In the genomic region with DNA sequence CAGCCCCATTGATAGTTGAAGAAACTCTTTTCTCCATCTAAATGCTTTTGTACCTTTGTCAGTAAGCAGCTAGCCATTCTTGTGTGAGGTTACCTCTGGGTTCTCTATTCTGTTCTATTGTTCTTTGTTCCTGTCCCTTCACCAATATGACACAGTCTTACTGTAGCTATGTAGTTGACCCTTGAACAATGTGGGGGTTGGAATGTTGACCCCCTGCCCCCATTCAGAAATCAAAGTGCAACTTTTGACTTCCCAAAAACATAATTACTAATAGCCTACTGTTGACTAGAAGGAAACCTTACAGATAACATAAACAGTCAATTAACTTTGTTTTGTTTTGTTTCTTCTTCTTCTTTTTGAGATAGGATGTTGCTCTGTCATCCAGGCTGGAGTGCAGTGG, we compare ENCODE assay signal across 14 cellular contexts. TPM values are rescaled to one million over a fixed set of nuclear protein-coding genes. Genes with fewer than 3 reads are reported as not detected.
A peak's percentile ranks its signal among the peaks of the same experiment; 100 is the strongest.
DNase-seq lines count a peak whose midpoint lies in the region; ATAC-seq and TF ChIP-seq lines count a peak whose summit lies in the region.
"Had no signal": no experiment of that assay in that cellular context is flagged by ENCODE, and none has a peak within 500 bp of the region (broad histone marks: within the 10 kb centered on the region; RNA-seq: fewer than 3 reads in every experiment).

No MANE protein-coding gene starts in this region.

- H2BK120ac ChIP-seq in H9 (ENCODE audit: low read depth, low read length, poor library complexity, severe bottlenecking), result no peak overlapping the region

- H4K91ac ChIP-seq in H9 (ENCODE audit: insufficient read length, low read depth, low read length), result no peak overlapping the region

- H3K4ac ChIP-seq in H9 (ENCODE audit: low read depth, low read length), result no peak overlapping the region

- H2BK15ac ChIP-seq in H9 (ENCODE audit: low read depth, low read length), result no peak overlapping the region

- no peaks in the 10 kb centered on the region for H3K79me2 ChIP-seq in H9 (ENCODE audit: insufficient read depth, low read length)

- H3K56ac ChIP-seq in H9 (ENCODE audit: insufficient read length, low read depth, low read length), result no peak overlapping the region

- H3K4me1 Mint-ChIP-seq in H9 (peaks cover 12% of the 10 kb centered on the region in 2 experiments), WTC11 (peaks cover 6% of the 10 kb centered on the region)

- H3K9me3 Mint-ChIP-seq in H9, result no peaks in the 10 kb centered on the region
- peaks cover under 1% of the 10 kb centered on the region for H3K9me3 Mint-ChIP-seq in WTC11
- H3K9me3 Mint-ChIP-seq: CD8-positive, alpha-beta T cell had no signal

- H3K27ac ChIP-seq in H9 (ENCODE audit: insufficient read length, low read depth, low read length) (no peak overlapping the region), ectodermal cell (ENCODE audit: insufficient read depth, low read depth, low read length, poor library complexity, severe bottlenecking) (peak overlapping the region; percentile 20)
- H3K27ac ChIP-seq: BLaER1 treated with 17β-estradiol and CSF1 and Interleukin-3, amounts not matched to agents 10 nM and 100 nM had no signal

- DNase-seq in H9, result no peak
- DNase-seq in WTC11 (ENCODE audit: low spot score), result no peak
- DNase-seq in Ammon's horn (ENCODE audit: low spot score), result no peak
- no peak for DNase-seq in AG08395 (ENCODE audit: low spot score)
- no peak for DNase-seq in NCI-H1048 (lab: John Stamatoyannopoulos, UW)
- DNase-seq: ACHN; Calu3; CD8-positive, alpha-beta T cell; DMS79 treated with DMSO at 0.1 percent for 48 hours; GF-D8 had no signal

- no peak overlapping the region for H3K4me3 ChIP-seq in ectodermal cell (ENCODE audit: insufficient read depth, low read depth, low read length)
- H3K4me3 ChIP-seq: BLaER1 treated with 17β-estradiol and CSF1 and Interleukin-3, amounts not matched to agents 10 nM and 100 nM; HAP-1 had no signal

- H2AK5ac ChIP-seq in H9 (ENCODE audit: insufficient read length, low read length), result no peak overlapping the region

- no peak for ATAC-seq in WTC11
- ATAC-seq: CD8-positive, alpha-beta T cell had no signal

- H3K79me1 ChIP-seq in H9 (ENCODE audit: insufficient read depth, low read depth, low read length, poor library complexity, severe bottlenecking), result no peaks in the 10 kb centered on the region

- no peak overlapping the region for H2BK12ac ChIP-seq in H9 (ENCODE audit: insufficient read length, low read depth, low read length)

- H4K5ac ChIP-seq in H9 (ENCODE audit: insufficient read length, low read depth, low read length), result no peak overlapping the region

- TF ChIP-seq CTCF in H9 (conservative IDR thresholded peaks at IDR 0.05) (no peak), WTC11 (IDR thresholded peaks at IDR 0.05) (no peak)

- H3K27ac Mint-ChIP-seq in H9 (peak overlapping the region in 2 of 3 experiments; percentile 2 to 86; a peak in 4 of 7 replicates), WTC11 (peak overlapping the region; percentile 61; the same call in 1 of the 2 replicates)
- H3K27ac Mint-ChIP-seq: B cell; CD8-positive, alpha-beta T cell had no signal

- H3K4me3 Mint-ChIP-seq in H9 (no peak overlapping the region), WTC11 (no peak overlapping the region)
- H3K4me3 Mint-ChIP-seq: B cell; CD8-positive, alpha-beta T cell had no signal

- POLR2A ChIA-PET in WTC11 (lab: Charles Lee), result no interaction called here

- H3K27me3 Mint-ChIP-seq in H9 (ENCODE audit: low read depth) (no peaks in the 10 kb centered on the region), WTC11 (ENCODE audit: low read depth) (no peaks in the 10 kb centered on the region)
- H3K27me3 Mint-ChIP-seq: B cell had no signal

- no peaks in the 10 kb centered on the region for H4K20me1 ChIP-seq in H9 (ENCODE audit: control insufficient read depth, insufficient read depth, insufficient read length)

- H3K9me3 ChIP-seq in H9 (ENCODE audit: control insufficient read depth, low read depth, low read length), result no peaks in the 10 kb centered on the region
- H3K9me3 ChIP-seq in ectodermal cell (ENCODE audit: control insufficient read depth, low read length), result no peaks in the 10 kb centered on the region
- H3K9me3 ChIP-seq: BLaER1 treated with 17β-estradiol and CSF1 and Interleukin-3, amounts not matched to agents 10 nM and 100 nM; HAP-1 had no signal

- H2BK5ac ChIP-seq in H9 (ENCODE audit: insufficient read length, low read length), result no peak overlapping the region

- 0 out of 2 replicates have a peak, but pooled peaks cover 2% of the 10 kb centered on the region for H3K4me1 ChIP-seq in H9 (ENCODE audit: insufficient read depth, low read length)
- H3K4me1 ChIP-seq in ectodermal cell (ENCODE audit: control insufficient read depth, insufficient read depth, low read length), result no peaks in the 10 kb centered on the region

- H3K27me3 ChIP-seq in H9 (ENCODE audit: insufficient read depth, low read length) (no peaks in the 10 kb centered on the region), ectodermal cell (ENCODE audit: control insufficient read depth, insufficient read depth, low read length, poor library complexity, severe bottlenecking) (no peaks in the 10 kb centered on the region)
- H3K27me3 ChIP-seq: BLaER1 treated with 17β-estradiol and CSF1 and Interleukin-3, amounts not matched to agents 10 nM and 100 nM had no signal

- H3K36me3 ChIP-seq in ectodermal cell (ENCODE audit: control insufficient read depth, insufficient read depth, low read length), result no peaks in the 10 kb centered on the region

- CTCF ChIA-PET in WTC11 (lab: Charles Lee), result interaction anchor here (0.9 kb wide), 1 partner anchor 22 kb away, joined by 3 read pairs; no protein-coding TSS in a partner anchor

- H2AFZ ChIP-seq in H9 (ENCODE audit: low read length), result no peak overlapping the region

- H2BK20ac ChIP-seq in H9 (ENCODE audit: low read depth, low read length, poor library complexity, severe bottlenecking), result no peak overlapping the region

- H3K9ac ChIP-seq in H9 (ENCODE audit: extremely low read depth, insufficient read length, low read length), result no peak overlapping the region
- H3K9ac ChIP-seq: BLaER1 treated with 17β-estradiol and CSF1 and Interleukin-3, amounts not matched to agents 10 nM and 100 nM had no signal

- H3T11ph ChIP-seq in H9 (ENCODE audit: low read length), result no peak overlapping the region

- no peaks in the 10 kb centered on the region for H3K23me2 ChIP-seq in H9 (ENCODE audit: insufficient read length, low read depth, low read length, poor library complexity, severe bottlenecking)

- H3K36me3 Mint-ChIP-seq in H9 (ENCODE audit: insufficient read depth in 1 of 3, low read depth in 3 of 3) (peaks cover 15 to 29% (median 27%) of the 10 kb centered on the region in 3 experiments), WTC11 (peaks cover 16% of the 10 kb centered on the region)

- H3K23ac ChIP-seq in H9 (ENCODE audit: insufficient read length, low read depth, low read length), result no peak overlapping the region

- no peak overlapping the region for H3K4me2 ChIP-seq in H9 (ENCODE audit: insufficient read depth, insufficient read length, low read length)

- no peak overlapping the region for H3K14ac ChIP-seq in H9 (ENCODE audit: insufficient read depth, low read length)

- no peak overlapping the region for H4K8ac ChIP-seq in H9 (replicated peaks; ENCODE audit: insufficient read length, low read depth, low read length)

- H3K18ac ChIP-seq in H9 (ENCODE audit: insufficient read length, low read depth, low read length), result no peak overlapping the region

TF ChIP-seq in WTC11, 78 proteins besides CTCF, POLR2A, EP300 and RAD21 (continues in another document):
- TF ChIP-seq FOXP1 (CRISPR knock-in tag; IDR thresholded peaks at IDR 0.05; ENCODE audit: borderline replicate concordance), result no peak
- no peak for TF ChIP-seq ATF1 (CRISPR knock-in tag; IDR thresholded peaks at IDR 0.05)
- TF ChIP-seq, protein P1, sequence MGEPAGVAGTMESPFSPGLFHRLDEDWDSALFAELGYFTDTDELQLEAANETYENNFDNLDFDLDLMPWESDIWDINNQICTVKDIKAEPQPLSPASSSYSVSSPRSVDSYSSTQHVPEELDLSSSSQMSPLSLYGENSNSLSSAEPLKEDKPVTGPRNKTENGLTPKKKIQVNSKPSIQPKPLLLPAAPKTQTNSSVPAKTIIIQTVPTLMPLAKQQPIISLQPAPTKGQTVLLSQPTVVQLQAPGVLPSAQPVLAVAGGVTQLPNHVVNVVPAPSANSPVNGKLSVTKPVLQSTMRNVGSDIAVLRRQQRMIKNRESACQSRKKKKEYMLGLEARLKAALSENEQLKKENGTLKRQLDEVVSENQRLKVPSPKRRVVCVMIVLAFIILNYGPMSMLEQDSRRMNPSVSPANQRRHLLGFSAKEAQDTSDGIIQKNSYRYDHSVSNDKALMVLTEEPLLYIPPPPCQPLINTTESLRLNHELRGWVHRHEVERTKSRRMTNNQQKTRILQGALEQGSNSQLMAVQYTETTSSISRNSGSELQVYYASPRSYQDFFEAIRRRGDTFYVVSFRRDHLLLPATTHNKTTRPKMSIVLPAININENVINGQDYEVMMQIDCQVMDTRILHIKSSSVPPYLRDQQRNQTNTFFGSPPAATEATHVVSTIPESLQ (CRISPR knock-in tag; IDR thresholded peaks at IDR 0.05), result no peak
- TF ChIP-seq ZNF416 (CRISPR knock-in tag; IDR thresholded peaks at IDR 0.05), result no peak
- TF ChIP-seq, protein P2, sequence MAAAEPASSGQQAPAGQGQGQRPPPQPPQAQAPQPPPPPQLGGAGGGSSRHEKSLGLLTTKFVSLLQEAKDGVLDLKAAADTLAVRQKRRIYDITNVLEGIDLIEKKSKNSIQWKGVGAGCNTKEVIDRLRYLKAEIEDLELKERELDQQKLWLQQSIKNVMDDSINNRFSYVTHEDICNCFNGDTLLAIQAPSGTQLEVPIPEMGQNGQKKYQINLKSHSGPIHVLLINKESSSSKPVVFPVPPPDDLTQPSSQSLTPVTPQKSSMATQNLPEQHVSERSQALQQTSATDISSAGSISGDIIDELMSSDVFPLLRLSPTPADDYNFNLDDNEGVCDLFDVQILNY (CRISPR knock-in tag; IDR thresholded peaks at IDR 0.05), result no peak
- no peak for TF ChIP-seq SP1 (CRISPR knock-in tag; conservative IDR thresholded peaks at IDR 0.05)
- no peak for TF ChIP-seq ZBTB21 (CRISPR knock-in tag; IDR thresholded peaks at IDR 0.05; ENCODE audit: borderline replicate concordance)
- TF ChIP-seq CREB1 (CRISPR knock-in tag; IDR thresholded peaks at IDR 0.05), result no peak

RNA-seq across cellular contexts. Expression of a gene that starts 18.7 kb away (rescaled TPM):
- 49.3 and 55.3 TPM in 2 replicates for total RNA-seq in H9 (2021)
- total RNA-seq in WTC11 (2021), result 23.4 to 29.5 TPM (median 28.4 TPM) in 3 replicates
- polyA plus RNA-seq in ectodermal cell (2013, experiment 1 of 4), result 17.5 TPM
- 18.6 TPM for polyA plus RNA-seq in ectodermal cell (2013, experiment 2 of 4)
- polyA plus RNA-seq in ectodermal cell (2013, experiment 3 of 4), result 11.2 TPM
- polyA plus RNA-seq in ectodermal cell (2013, experiment 4 of 4), result 12.0 TPM

RNA-seq across cellular contexts. Expression of a gene that starts 18.9 kb away (rescaled TPM):
- total RNA-seq in H9 (2021) (8.4 and 11.8 TPM in 2 replicates), WTC11 (2021) (4.4 to 5.8 TPM (median 5.7 TPM) in 3 replicates)
- polyA plus RNA-seq in ectodermal cell (2013, experiment 1 of 4), result 10.8 TPM
- polyA plus RNA-seq in ectodermal cell (2013, experiment 2 of 4), result 9.6 TPM
- polyA plus RNA-seq in ectodermal cell (2013, experiment 3 of 4), result 6.9 TPM
- polyA plus RNA-seq in ectodermal cell (2013, experiment 4 of 4), result 9.1 TPM
